ENCODE assay signal across 25 cellular contexts in the genomic region with DNA sequence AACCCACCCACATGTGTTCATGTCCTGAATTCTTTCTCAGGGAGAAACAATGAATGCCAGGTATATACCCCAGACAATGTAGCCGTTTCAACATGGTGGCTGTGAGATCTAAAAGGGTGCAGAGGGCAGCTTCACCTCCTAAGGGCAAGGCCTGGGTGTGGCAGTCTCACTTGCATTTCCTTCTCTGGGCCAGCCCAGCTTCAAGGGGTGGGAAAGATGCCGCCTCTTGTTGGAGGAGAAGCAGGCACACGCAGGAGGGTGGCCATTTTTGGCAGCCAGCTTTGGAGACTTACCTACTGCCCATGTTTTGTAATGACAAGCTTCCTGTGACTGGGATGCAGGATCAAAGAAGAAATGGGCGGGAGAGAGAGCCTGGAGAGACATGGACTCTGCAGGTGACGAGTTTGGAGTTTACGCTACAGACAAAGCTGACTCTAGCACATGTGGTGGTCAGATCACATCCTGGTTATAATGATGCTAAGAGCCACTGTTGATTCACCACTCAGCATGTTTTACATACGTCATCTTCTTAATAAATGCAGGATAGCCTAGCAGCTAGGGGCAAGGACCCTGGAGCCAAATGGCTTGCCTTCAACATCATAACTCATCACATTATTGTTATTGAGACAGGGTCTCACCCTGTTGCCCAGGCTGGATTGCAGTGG.
"Had no signal": no experiment of that assay in that cellular context is flagged by ENCODE, and none has a peak within 500 bp of the region (broad histone marks: within the 10 kb centered on the region; RNA-seq: fewer than 3 reads in every experiment).

No MANE protein-coding gene starts in this region.

- H3K27ac ChIP-seq: colonic mucosa, left lung, lower lobe of right lung, neutrophil, skin epidermis, testis, transverse colon had no signal

- H3K9me3 ChIP-seq: colonic mucosa, lower lobe of right lung, neutrophil, testis, transverse colon had no signal

- ATAC-seq: activated CD8-positive, alpha-beta T cell treated with anti-CD3 and anti-CD28 coated beads for 36 hours; activated naive CD8-positive, alpha-beta T cell treated with anti-CD3 and anti-CD28 coated beads, Interleukin-2, amount 50 U/mL, for 24 hours; activated T-cell treated with anti-CD3 and anti-CD28 coated beads, Interleukin-2, amount 50 U/mL, for 4 hours; activated T-helper 17 cell treated with anti-CD3 and anti-CD28 coated beads, Interleukin-2, amount 50 U/mL, for 72 hours; left lung; lower lobe of right lung; naive thymus-derived CD8-positive, alpha-beta T cell; sciatic nerve; stimulated activated naive CD8-positive, alpha-beta T cell treated with anti-CD3 and anti-CD28 coated beads, Interleukin-15, Interleukin-2, amounts not matched to agents 100 U/mL and 50 U/mL, for 24 hours; WTC11 had no signal

- H3K4me3 Mint-ChIP-seq: activated CD8-positive, alpha-beta T cell treated with anti-CD3 and anti-CD28 coated beads for 36 hours; activated naive CD4-positive, alpha-beta T cell treated with anti-CD3 and anti-CD28 coated beads, Interleukin-2, amount 50 U/mL, for 24 hours; activated naive CD8-positive, alpha-beta T cell treated with anti-CD3 and anti-CD28 coated beads, Interleukin-2, amount 50 U/mL, for 24 hours; activated T-cell treated with anti-CD3 and anti-CD28 coated beads, Interleukin-2, amount 50 U/mL, for 4 hours; activated T-helper 17 cell treated with anti-CD3 and anti-CD28 coated beads, Interleukin-2, amount 50 U/mL, for 72 hours; naive thymus-derived CD8-positive, alpha-beta T cell; WTC11 had no signal

- H3K4me3 ChIP-seq: colonic mucosa, left lung, lower lobe of right lung, skin epidermis, testis, transverse colon had no signal

- DNase-seq: activated CD4-positive, alpha-beta T cell treated with anti-CD3 and anti-CD28 coated beads, Interleukin-2, amount 50 U/mL, for 1 hour; activated CD8-positive, alpha-beta T cell treated with anti-CD3 and anti-CD28 coated beads for 36 hours; activated gamma-delta T cell treated with Interleukin-2 at 50 U/mL for 16 hours; activated naive CD8-positive, alpha-beta T cell treated with anti-CD3 and anti-CD28 coated beads, Interleukin-2, amount 50 U/mL, for 24 hours; activated T-cell treated with anti-CD3 and anti-CD28 coated beads, Interleukin-2, amount 50 U/mL, for 4 hours; amygdala; cerebellar nuclear complex; colonic mucosa; effector CD8-positive, alpha-beta T cell; hippocampal formation; left lung; lower lobe of right lung; naive thymus-derived CD8-positive, alpha-beta T cell; stimulated activated CD4-positive, alpha-beta T cell treated with anti-CD3 and anti-CD28 coated beads, Interleukin-12 subunit alpha, Interleukin-12 subunit beta, amount 100 ng/mL, for 4 hours; stimulated activated CD4-positive, alpha-beta T cell treated with anti-CD3 and anti-CD28 coated beads, Interleukin-4, amount 100 ng/mL, for 1 hour; stimulated activated naive CD8-positive, alpha-beta T cell treated with anti-CD3 and anti-CD28 coated beads, Interleukin-15, Interleukin-2, amounts not matched to agents 100 U/mL and 50 U/mL, for 24 hours; T-helper 2 cell; testis; transverse colon had no signal

- H3K27ac Mint-ChIP-seq: activated CD8-positive, alpha-beta T cell treated with anti-CD3 and anti-CD28 coated beads for 36 hours; activated naive CD4-positive, alpha-beta T cell treated with anti-CD3 and anti-CD28 coated beads, Interleukin-2, amount 50 U/mL, for 24 hours; activated naive CD8-positive, alpha-beta T cell treated with anti-CD3 and anti-CD28 coated beads, Interleukin-2, amount 50 U/mL, for 24 hours; activated T-helper 17 cell treated with anti-CD3 and anti-CD28 coated beads, Interleukin-2, amount 50 U/mL, for 72 hours; WTC11 had no signal

- H3K27me3 Mint-ChIP-seq: activated CD8-positive, alpha-beta T cell treated with anti-CD3 and anti-CD28 coated beads for 36 hours; activated naive CD4-positive, alpha-beta T cell treated with anti-CD3 and anti-CD28 coated beads, Interleukin-2, amount 50 U/mL, for 24 hours; activated naive CD8-positive, alpha-beta T cell treated with anti-CD3 and anti-CD28 coated beads, Interleukin-2, amount 50 U/mL, for 24 hours; naive thymus-derived CD8-positive, alpha-beta T cell had no signal

- H3K27me3 ChIP-seq: colonic mucosa, left lung, neutrophil, testis, transverse colon had no signal

- H3K4me1 ChIP-seq: colonic mucosa, left lung, lower lobe of right lung, testis, transverse colon had no signal

- H3K36me3 ChIP-seq: colonic mucosa, left lung, lower lobe of right lung, transverse colon had no signal

- H3K36me3 Mint-ChIP-seq: activated naive CD4-positive, alpha-beta T cell treated with anti-CD3 and anti-CD28 coated beads, Interleukin-2, amount 50 U/mL, for 24 hours; naive thymus-derived CD8-positive, alpha-beta T cell had no signal

- H3K4me1 Mint-ChIP-seq: activated naive CD4-positive, alpha-beta T cell treated with anti-CD3 and anti-CD28 coated beads, Interleukin-2, amount 50 U/mL, for 24 hours; activated naive CD8-positive, alpha-beta T cell treated with anti-CD3 and anti-CD28 coated beads, Interleukin-2, amount 50 U/mL, for 24 hours; activated T-helper 17 cell treated with anti-CD3 and anti-CD28 coated beads, Interleukin-2, amount 50 U/mL, for 72 hours had no signal

- H3K9me3 Mint-ChIP-seq: activated naive CD4-positive, alpha-beta T cell treated with anti-CD3 and anti-CD28 coated beads, Interleukin-2, amount 50 U/mL, for 24 hours; activated T-cell treated with anti-CD3 and anti-CD28 coated beads, Interleukin-2, amount 50 U/mL, for 4 hours; activated T-helper 17 cell treated with anti-CD3 and anti-CD28 coated beads, Interleukin-2, amount 50 U/mL, for 72 hours had no signal
